8 cellular contexts compared by ENCODE assay signal in the genomic region with DNA sequence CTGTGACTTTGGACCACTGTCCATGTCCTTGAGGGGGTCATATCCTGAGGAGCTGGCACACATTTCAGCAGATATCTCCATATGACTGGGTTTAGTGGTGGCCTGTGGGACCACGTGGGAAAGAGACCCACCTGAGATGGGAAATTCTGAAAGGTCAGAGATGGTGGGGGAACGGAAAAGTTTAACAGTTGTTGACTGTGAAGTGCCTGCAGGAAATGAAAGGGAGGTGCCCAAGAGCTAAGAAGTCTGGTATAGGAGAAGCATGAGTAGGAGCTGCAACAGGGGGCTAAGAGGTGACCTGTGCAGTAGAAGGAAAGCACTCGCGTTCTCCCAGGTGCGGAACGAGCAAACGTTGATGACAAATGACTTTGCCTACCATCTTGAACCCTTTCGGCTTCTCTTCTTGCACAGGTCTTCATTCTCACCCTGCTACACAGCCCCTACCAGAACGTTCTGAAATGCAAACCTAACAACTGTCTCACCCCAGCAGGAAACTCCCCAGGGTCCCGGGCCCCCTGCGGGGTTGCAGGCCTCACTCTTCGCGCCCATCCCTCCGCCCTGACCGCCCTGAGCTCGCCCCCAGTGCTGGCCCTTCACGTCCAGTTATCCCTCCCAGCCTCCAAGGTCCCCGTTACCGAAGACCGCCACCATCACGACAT. TPM values are rescaled to one million over a fixed set of nuclear protein-coding genes. Genes with fewer than 3 reads are reported as not detected.
A peak's percentile ranks its signal among the peaks of the same experiment; 100 is the strongest.
DNase-seq lines count a peak whose midpoint lies in the region; ATAC-seq and TF ChIP-seq lines count a peak whose summit lies in the region.

No MANE protein-coding gene starts in this region.

- H3K27me3 ChIP-seq in gastroesophageal sphincter: no peaks in the 10 kb centered on the region
- no peaks in the 10 kb centered on the region for H3K27me3 ChIP-seq in skeletal muscle tissue (ENCODE audit: control insufficient read depth in 3 of 3, insufficient read depth in 3 of 3, low read length in 3 of 3)

- H3K36me3 Mint-ChIP-seq in activated CD4-positive, alpha-beta T cell treated with anti-CD3 and anti-CD28 coated beads, Interleukin-2, amount 10 ng/mL, durations not matched to agents 7 days and 5 days (ENCODE audit: low read depth): peaks cover 8% of the 10 kb centered on the region

- no peaks in the 10 kb centered on the region for H3K36me3 ChIP-seq in gastroesophageal sphincter
- H3K36me3 ChIP-seq in skeletal muscle tissue (ENCODE audit: control insufficient read depth in 3 of 3, insufficient read depth in 3 of 3, low read length in 3 of 3): no peaks in the 10 kb centered on the region

- TF ChIP-seq EP300 in gastroesophageal sphincter (IDR thresholded peaks at IDR 0.05): no peak

- ATAC-seq in GM18502 (IDR thresholded peaks at IDR 0.05; ENCODE audit: poor library complexity, unreplicated experiment) (peak; percentile 2), gastroesophageal sphincter (no peak), HG03432 (IDR thresholded peaks at IDR 0.05; ENCODE audit: unreplicated experiment) (no peak)

- H3K27ac ChIP-seq in gastroesophageal sphincter (peak overlapping the region in 3 of 4 donors; percentile 63 to 86 (median 73)), skeletal muscle tissue (ENCODE audit: low read depth, low read length) (no peak overlapping the region)

- peak overlapping the region in 2 of 3 donors; percentile 76 to 81 for H3K9ac ChIP-seq in skeletal muscle tissue (ENCODE audit: low read depth in 1 of 3, low read length in 3 of 3)

- POLR2A ChIA-PET in activated CD4-positive, alpha-beta T cell treated with anti-CD3 and anti-CD28 coated beads, Interleukin-2, amount 10 ng/mL, durations not matched to agents 7 days and 5 days (lab: Charles Lee): no interaction called here

- DNase-seq in activated CD4-positive, alpha-beta T cell treated with anti-CD3 and anti-CD28 coated beads, Interleukin-2, amount 10 ng/mL, durations not matched to agents 7 days and 5 days: peak; percentile 22
- DNase-seq in AML-193 (lab: John Stamatoyannopoulos, UW): no peak
- no peak for DNase-seq in Ammon's horn (ENCODE audit: low spot score)
- no peak for DNase-seq in head of caudate nucleus

- peak overlapping the region; percentile 94 for H3K4me3 Mint-ChIP-seq in activated CD4-positive, alpha-beta T cell treated with anti-CD3 and anti-CD28 coated beads, Interleukin-2, amount 10 ng/mL, durations not matched to agents 7 days and 5 days

- 36 to 37% methylated on average over 5 to 10 of the region's 21 CpGs for WGBS in gastroesophageal sphincter (ENCODE audit: low coverage in 1 of 2), 2 donors

- H3K4me3 ChIP-seq in gastroesophageal sphincter (peak overlapping the region; percentile 41 to 61), skeletal muscle tissue (ENCODE audit: low read length in 3 of 3) (peak overlapping the region; percentile 72 to 80 (median 73))

- H3K4me1 ChIP-seq in gastroesophageal sphincter: peaks cover 0 to 14% (median 4%) of the 10 kb centered on the region in 3 donors
- peaks cover 12 to 13% (median 13%) of the 10 kb centered on the region in 3 donors for H3K4me1 ChIP-seq in skeletal muscle tissue (ENCODE audit: control insufficient read depth in 3 of 3, insufficient read depth in 3 of 3, low read length in 3 of 3)

- no peak for TF ChIP-seq CTCF in gastroesophageal sphincter (IDR thresholded peaks at IDR 0.05)

- no peaks in the 10 kb centered on the region for H3K9me3 ChIP-seq in gastroesophageal sphincter
- H3K9me3 ChIP-seq in skeletal muscle tissue (ENCODE audit: control insufficient read depth in 3 of 3, low read length in 3 of 3): no peaks in the 10 kb centered on the region

- H3K27ac Mint-ChIP-seq in activated CD4-positive, alpha-beta T cell treated with anti-CD3 and anti-CD28 coated beads, Interleukin-2, amount 10 ng/mL, durations not matched to agents 7 days and 5 days: peak overlapping the region; percentile 99

- H3K9me3 Mint-ChIP-seq in activated CD4-positive, alpha-beta T cell treated with anti-CD3 and anti-CD28 coated beads, Interleukin-2, amount 10 ng/mL, durations not matched to agents 7 days and 5 days: no peaks in the 10 kb centered on the region

- no peak for TF ChIP-seq POLR2A in gastroesophageal sphincter (IDR thresholded peaks at IDR 0.05)

- CTCF ChIA-PET in activated CD4-positive, alpha-beta T cell treated with anti-CD3 and anti-CD28 coated beads, Interleukin-2, amount 10 ng/mL, durations not matched to agents 7 days and 5 days (lab: Charles Lee): interaction anchor here (0.7 to 1.2 kb wide), 2 partner anchors 8 to 87 kb away, joined by 5 read pairs; no protein-coding TSS in a partner anchor

- no peaks in the 10 kb centered on the region for H3K27me3 Mint-ChIP-seq in activated CD4-positive, alpha-beta T cell treated with anti-CD3 and anti-CD28 coated beads, Interleukin-2, amount 10 ng/mL, durations not matched to agents 7 days and 5 days

- intact Hi-C loops in head of caudate nucleus (cut with DNase I): no loop called here

- H3K4me1 Mint-ChIP-seq in activated CD4-positive, alpha-beta T cell treated with anti-CD3 and anti-CD28 coated beads, Interleukin-2, amount 10 ng/mL, durations not matched to agents 7 days and 5 days: peaks cover 37% of the 10 kb centered on the region

RNA-seq across cellular contexts. Expression of a gene that starts 9.8 kb away (rescaled TPM):
- total RNA-seq in activated CD4-positive, alpha-beta T cell treated with anti-CD3 and anti-CD28 coated beads, Interleukin-2, amount 10 ng/mL, durations not matched to agents 7 days and 5 days: not detected
- total RNA-seq in gastroesophageal sphincter: not detected
- not detected for total RNA-seq in skeletal muscle tissue

RNA-seq across cellular contexts. Expression of a gene that starts 47.3 kb away (rescaled TPM):
- total RNA-seq in activated CD4-positive, alpha-beta T cell treated with anti-CD3 and anti-CD28 coated beads, Interleukin-2, amount 10 ng/mL, durations not matched to agents 7 days and 5 days: 100 to 1,000 TPM; 464 to 481 TPM
- total RNA-seq in gastroesophageal sphincter (100 to 1,000 TPM; 138 to 215 (median 180) TPM), skeletal muscle tissue (87.2 TPM)
